In genomic region chr9:135083241-135083810, GRCh38 we compare ENCODE assay signal across 24 cellular contexts. TPM values are rescaled to one million over a fixed set of nuclear protein-coding genes. Genes with fewer than 3 reads are reported as not detected.
A peak's percentile ranks its signal among the peaks of the same experiment; 100 is the strongest.
DNase-seq lines count a peak whose midpoint lies in the region; ATAC-seq, FAIRE-seq and TF ChIP-seq lines count a peak whose summit lies in the region.
"Had no signal": no experiment of that assay in that cellular context is flagged by ENCODE, and none has a peak within 500 bp of the region (broad histone marks: within the 10 kb centered on the region; RNA-seq: fewer than 3 reads in every experiment).

No MANE protein-coding gene starts in this region.

- H3K9ac ChIP-seq in BLaER1 treated with 17β-estradiol and CSF1 and Interleukin-3, amounts not matched to agents 10 nM and 100 nM = no peak overlapping the region
- H3K9ac ChIP-seq in kidney (ENCODE audit: low read length in 2 of 2) = no peak overlapping the region

- no peaks in the 10 kb centered on the region for H3K36me3 ChIP-seq in BLaER1 treated with 17β-estradiol and CSF1 and Interleukin-3, amounts not matched to agents 10 nM and 100 nM
- H3K36me3 ChIP-seq in kidney (ENCODE audit: control insufficient read depth in 1 of 2, insufficient read depth in 2 of 2, low read length in 2 of 2) (no peaks in the 10 kb centered on the region), BE2C (no peaks in the 10 kb centered on the region)
- H3K36me3 ChIP-seq: SJSA1 had no signal

- intact Hi-C loops in kidney (cut with DNase I) = loop anchor here (5.0 kb wide), 1 partner anchor 329 kb away; no protein-coding TSS in a partner anchor

- ATAC-seq in stimulated activated naive B cell treated with anti-CD40 and anti-IgM and Interleukin-4, amounts not matched to agents 10 μg/mL and 1 μg/mL and 100 μg/mL, for 72 hours (replicated peaks) = no peak
- ATAC-seq in HG03342 (IDR thresholded peaks at IDR 0.05; ENCODE audit: unreplicated experiment) (no peak), GM21526 (IDR thresholded peaks at IDR 0.05; ENCODE audit: low FRiP score, unreplicated experiment) (no peak)

- peaks cover 27 to 87% (median 56%) of the 10 kb centered on the region in 11 experiments for H3K27me3 ChIP-seq in BLaER1 treated with 17β-estradiol and CSF1 and Interleukin-3, amounts not matched to agents 10 nM and 100 nM
- H3K27me3 ChIP-seq in BE2C = no peaks in the 10 kb centered on the region

- FAIRE-seq in kidney (lab: Jason Lieb, UNC) = no peak
- FAIRE-seq: A204.1, GM12892 had no signal

- H3K27me3 Mint-ChIP-seq in stimulated activated naive B cell treated with anti-CD40 and anti-IgM and Interleukin-4, amounts not matched to agents 10 μg/mL and 1 μg/mL and 100 μg/mL, for 72 hours = peaks cover 43 to 53% of the 10 kb centered on the region in 2 donors

- H3K4me1 ChIP-seq in BLaER1 treated with 17β-estradiol and CSF1 and Interleukin-3, amounts not matched to agents 10 nM and 100 nM = peaks cover 0 to 16% (median 10%) of the 10 kb centered on the region in 10 experiments; a peak in 14 of 20 replicates
- H3K4me1 ChIP-seq in kidney (ENCODE audit: control insufficient read depth in 1 of 2, insufficient read depth in 1 of 2, low read depth in 1 of 2, low read length in 2 of 2) = peaks cover 0 to 4% of the 10 kb centered on the region in 2 donors
- peaks cover 4% of the 10 kb centered on the region for H3K4me1 ChIP-seq in BE2C

- H3K4me3 ChIP-seq in BLaER1 treated with 17β-estradiol and CSF1 and Interleukin-3, amounts not matched to agents 10 nM and 100 nM = no peak overlapping the region
- H3K4me3 ChIP-seq in kidney (ENCODE audit: low read length in 2 of 2) (no peak overlapping the region), BE2C (ENCODE audit: low read depth, low read length) (no peak overlapping the region)
- H3K4me3 ChIP-seq: SJSA1 had no signal

- H3K36me3 Mint-ChIP-seq in stimulated activated naive B cell treated with anti-CD40 and anti-IgM and Interleukin-4, amounts not matched to agents 10 μg/mL and 1 μg/mL and 100 μg/mL, for 72 hours = no peaks in the 10 kb centered on the region
- H3K36me3 Mint-ChIP-seq: IgD-negative memory B cell had no signal

- DNase-seq in kidney (peak; percentile 35), BE2C (no peak)
- DNase-seq in stimulated activated naive B cell treated with anti-CD40 and anti-IgM and Interleukin-4, amounts not matched to agents 10 μg/mL and 1 μg/mL and 100 μg/mL, for 72 hours = no peak
- DNase-seq: CD4-positive, alpha-beta T cell; COR-L47; DND-41; GOT3; NCI-H1105; NCI-H146; NCI-H2029; NCI-H2227 treated with DMSO at 0.1 percent for 48 hours; NCI-H510A; NCI-H748 treated with DMSO at 0.1 percent for 48 hours; NK-92 treated with Interleukin-12 subunit alpha and Interleukin-12 subunit beta, amount 100 ng/mL, for 24 hours had no signal

- H3K27ac Mint-ChIP-seq in stimulated activated naive B cell treated with anti-CD40 and anti-IgM and Interleukin-4, amounts not matched to agents 10 μg/mL and 1 μg/mL and 100 μg/mL, for 72 hours = peak overlapping the region; percentile 57
- H3K27ac Mint-ChIP-seq: B cell; CD4-positive, alpha-beta T cell; IgD-negative memory B cell had no signal

- peak overlapping the region in 8 of 11 experiments; percentile 6 to 64 (median 44); a peak in 13 of 22 replicates for H3K4me2 ChIP-seq in BLaER1 treated with 17β-estradiol and CSF1 and Interleukin-3, amounts not matched to agents 10 nM and 100 nM

- H3K27ac ChIP-seq in BLaER1 treated with 17β-estradiol and CSF1 and Interleukin-3, amounts not matched to agents 10 nM and 100 nM = no peak overlapping the region
- H3K27ac ChIP-seq in angular gyrus (ENCODE audit: low read depth, low read length) = peak overlapping the region; percentile 53
- H3K27ac ChIP-seq in kidney (ENCODE audit: low read depth in 2 of 2, low read length in 2 of 2) = no peak overlapping the region
- H3K27ac ChIP-seq: RWPE1, SJSA1 had no signal

- H4K20me1 ChIP-seq in BLaER1 treated with 17β-estradiol and CSF1 and Interleukin-3, amounts not matched to agents 10 nM and 100 nM = peaks cover 0 to 88% (median 16%) of the 10 kb centered on the region in 11 experiments; a peak in 15 of 22 replicates

- no peak for TF ChIP-seq CTCF in kidney (IDR thresholded peaks at IDR 0.05; ENCODE audit: borderline replicate concordance, extremely low read depth, insufficient read depth)
- TF ChIP-seq CTCF in BE2C (IDR thresholded peaks at IDR 0.05; ENCODE audit: low read depth, low read length) = no peak

- H3K9me3 Mint-ChIP-seq in stimulated activated naive B cell treated with anti-CD40 and anti-IgM and Interleukin-4, amounts not matched to agents 10 μg/mL and 1 μg/mL and 100 μg/mL, for 72 hours = no peaks in the 10 kb centered on the region
- H3K9me3 Mint-ChIP-seq: CD4-positive, alpha-beta T cell; IgD-negative memory B cell had no signal

- H3K9me3 ChIP-seq in BLaER1 treated with 17β-estradiol and CSF1 and Interleukin-3, amounts not matched to agents 10 nM and 100 nM (replicated peaks in 1 of 11) = no peaks in the 10 kb centered on the region
- H3K9me3 ChIP-seq in kidney (ENCODE audit: control insufficient read depth in 1 of 2, low read length in 2 of 2) = no peaks in the 10 kb centered on the region
- H3K9me3 ChIP-seq in BE2C = no peaks in the 10 kb centered on the region
- H3K9me3 ChIP-seq: SJSA1 had no signal

- peaks cover 5 to 7% of the 10 kb centered on the region in 2 donors for H3K4me1 Mint-ChIP-seq in stimulated activated naive B cell treated with anti-CD40 and anti-IgM and Interleukin-4, amounts not matched to agents 10 μg/mL and 1 μg/mL and 100 μg/mL, for 72 hours

- H3K4me3 Mint-ChIP-seq in stimulated activated naive B cell treated with anti-CD40 and anti-IgM and Interleukin-4, amounts not matched to agents 10 μg/mL and 1 μg/mL and 100 μg/mL, for 72 hours = no peak overlapping the region
- H3K4me3 Mint-ChIP-seq: B cell; CD4-positive, alpha-beta T cell; IgD-negative memory B cell had no signal

RNA-seq across cellular contexts. Expression of gene OLFM1, which starts 4.1 kb away (rescaled TPM):
- 33.7 TPM for total RNA-seq in kidney
- 2.9 TPM for polyA plus RNA-seq in kidney (ENCODE audit: insufficient read depth, low read depth, low replicate concordance)
- 298 TPM for polyA plus RNA-seq in BE2C (2012; ENCODE audit: insufficient read depth, insufficient read length, low read depth)
- total RNA-seq: B cell; CD4-positive, alpha-beta T cell had no signal
